In the genomic region with DNA sequence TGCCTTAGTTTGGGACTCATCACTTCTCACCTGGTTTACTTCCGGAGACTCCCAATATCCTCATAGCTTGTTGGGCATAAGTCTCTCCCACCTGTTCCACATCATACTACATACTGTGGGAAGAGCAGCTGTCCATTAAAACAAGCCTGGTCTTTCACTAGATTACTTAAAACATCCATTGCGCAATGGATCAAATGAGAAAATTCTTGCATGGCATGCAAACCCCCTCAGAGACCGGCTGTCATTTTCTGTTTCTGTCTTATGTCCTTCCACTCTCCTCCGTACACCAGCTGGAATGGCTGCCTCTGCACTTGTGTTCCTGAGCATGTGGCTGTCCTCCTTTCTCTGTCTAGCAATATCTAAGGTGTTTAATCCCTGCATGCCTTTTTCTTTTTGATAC, we compare ENCODE assay signal across 18 cellular contexts.
"Had no signal": no experiment of that assay in that cellular context is flagged by ENCODE, and none has a peak within 500 bp of the region (broad histone marks: within the 10 kb centered on the region; RNA-seq: fewer than 3 reads in every experiment).

No MANE protein-coding gene starts in this region.

- H3K27ac ChIP-seq: lower lobe of right lung, neural progenitor cell, thoracic aorta had no signal

- H3K4me2 ChIP-seq: neural progenitor cell had no signal

- DNase-seq: activated B cell treated with CpG ODN at 0.5 μM for 24 hours; activated CD4-positive, alpha-beta T cell treated with anti-CD3 and anti-CD28 coated beads for 36 hours; activated CD4-positive, alpha-beta T cell treated with anti-CD3 and anti-CD28 coated beads, Interleukin-2, amount 50 U/mL, for 4 hours; activated CD8-positive, alpha-beta memory T cell treated with anti-CD3 and anti-CD28 coated beads for 24 hours; activated CD8-positive, alpha-beta memory T cell treated with anti-CD3 and anti-CD28 coated beads, Interleukin-2, amount 50 U/mL, for 4 hours; activated naive CD4-positive, alpha-beta T cell; activated T-cell treated with anti-CD3 and anti-CD28 coated beads, Interleukin-2, amount 50 U/mL, for 4 hours; effector memory CD4-positive, alpha-beta T cell; foreskin melanocyte; kidney; lower lobe of right lung; naive thymus-derived CD8-positive, alpha-beta T cell; posterior cingulate gyrus; stimulated activated CD4-positive, alpha-beta T cell treated with anti-CD3 and anti-CD28 coated beads, Interleukin-4, amount 100 ng/mL, for 24 hours; stimulated activated naive CD4-positive, alpha-beta T cell treated with Interleukin-2 at 50 U/mL for 16 hours; T1000 had no signal

- H3K27me3 ChIP-seq: neural progenitor cell had no signal

- H3K9me3 ChIP-seq: lower lobe of right lung, thoracic aorta had no signal

- H3K9ac ChIP-seq: neural progenitor cell had no signal

- H3K36me3 ChIP-seq: lower lobe of right lung, neural progenitor cell, thoracic aorta had no signal

- H2AFZ ChIP-seq: neural progenitor cell had no signal

- H3K4me1 ChIP-seq: lower lobe of right lung, neural progenitor cell had no signal

- H3K4me3 ChIP-seq: lower lobe of right lung, neural progenitor cell, thoracic aorta had no signal
